In genomic region chr2:240560480-240561324, GRCh38 we compare ENCODE assay signal across 1 cellular context.
TF ChIP-seq lines count a peak whose summit lies in the region.

No MANE protein-coding gene starts in this region.

TF ChIP-seq in HepG2, 621 proteins besides CTCF, POLR2A, EP300 and RAD21 (continued from another document and continues in another):
- no peak; the same call in 1 of the 2 replicates for TF ChIP-seq ZNF280B (CRISPR knock-in tag; IDR thresholded peaks at IDR 0.05; ENCODE audit: borderline replicate concordance)
- TF ChIP-seq ATF5 (CRISPR knock-in tag; IDR thresholded peaks at IDR 0.05; ENCODE audit: low read depth) = no peak
- no peak for TF ChIP-seq ZFP41 (CRISPR knock-in tag; IDR thresholded peaks at IDR 0.05; ENCODE audit: borderline replicate concordance)
- TF ChIP-seq ZNF563 (CRISPR knock-in tag; IDR thresholded peaks at IDR 0.05) = peak; percentile 99
- no peak for TF ChIP-seq AKNA (CRISPR knock-in tag; IDR thresholded peaks at IDR 0.05; ENCODE audit: borderline replicate concordance)
- TF ChIP-seq PRDM15 (CRISPR knock-in tag; IDR thresholded peaks at IDR 0.05) = peak; percentile 73; the same call in 1 of the 2 replicates
- peak; percentile 97 for TF ChIP-seq PCBP1 (IDR thresholded peaks at IDR 0.05; ENCODE audit: borderline replicate concordance, low read depth, low read length)
- TF ChIP-seq NFYB (CRISPR knock-in tag; IDR thresholded peaks at IDR 0.05) = peak; percentile 76
- peak; percentile 83 for TF ChIP-seq EED (CRISPR knock-in tag; IDR thresholded peaks at IDR 0.05)
- TF ChIP-seq ADNP (CRISPR knock-in tag; IDR thresholded peaks at IDR 0.05) = no peak
- TF ChIP-seq ATF6 (CRISPR knock-in tag; conservative IDR thresholded peaks at IDR 0.05) = no peak
- TF ChIP-seq RFX1 (IDR thresholded peaks at IDR 0.05) = no peak
- no peak for TF ChIP-seq ZNF468 (CRISPR knock-in tag; IDR thresholded peaks at IDR 0.05)
- TF ChIP-seq TFDP2 (CRISPR knock-in tag; IDR thresholded peaks at IDR 0.05) = peak; percentile 80
- no peak for TF ChIP-seq ZNF564 (CRISPR knock-in tag; IDR thresholded peaks at IDR 0.05)
- peak; percentile 73; the same call in 1 of the 2 replicates for TF ChIP-seq ZNF558 (CRISPR knock-in tag; IDR thresholded peaks at IDR 0.05; ENCODE audit: borderline replicate concordance)
- TF ChIP-seq ZMAT5 (CRISPR knock-in tag; IDR thresholded peaks at IDR 0.05; ENCODE audit: borderline replicate concordance, low read depth) = no peak
- TF ChIP-seq HNF4G (IDR thresholded peaks at IDR 0.05; ENCODE audit: borderline replicate concordance, low read depth, low read length) = no peak
- peak; percentile 64; the same call in 1 of the 2 replicates for TF ChIP-seq HNF4G (CRISPR knock-in tag; IDR thresholded peaks at IDR 0.05; ENCODE audit: borderline replicate concordance, low read depth)
- TF ChIP-seq ZNF318 (CRISPR knock-in tag; IDR thresholded peaks at IDR 0.05) = no peak; the same call in 1 of the 2 replicates
